8 cellular contexts compared by ENCODE assay signal in the genomic region with DNA sequence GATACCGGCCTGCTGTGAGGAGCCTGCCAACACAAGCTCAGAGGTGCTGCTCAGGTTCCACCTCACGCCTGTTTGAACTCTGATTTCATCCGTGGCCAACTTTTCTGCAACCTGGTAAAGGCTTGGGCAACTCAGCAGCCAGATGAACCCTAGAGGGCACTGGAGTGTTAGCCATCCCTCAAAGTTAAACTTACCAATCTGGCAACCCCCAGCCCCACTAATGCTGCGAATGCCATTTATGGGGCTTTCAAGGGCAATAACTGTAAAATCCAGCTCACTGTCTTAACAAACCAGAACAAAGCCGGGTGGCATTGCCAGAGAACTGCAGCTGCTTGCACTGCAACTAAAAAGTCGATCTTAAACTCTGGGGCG.
DNase-seq lines count a peak whose midpoint lies in the region; ATAC-seq and TF ChIP-seq lines count a peak whose summit lies in the region.

No MANE protein-coding gene starts in this region.

- DNase-seq in M059J (ENCODE audit: low read depth) (peak; percentile 5), mesendoderm (peak; percentile 71), AML-193 (lab: John Stamatoyannopoulos, UW) (no peak), superior temporal gyrus (ENCODE audit: extremely low spot score) (no peak)
- peak; percentile 4 for DNase-seq in central memory CD4-positive, alpha-beta T cell
- no peak for DNase-seq in effector CD8-positive, alpha-beta T cell (lab: John Stamatoyannopoulos, UW)

- no peaks in the 10 kb centered on the region for H3K36me3 ChIP-seq in mesendoderm (ENCODE audit: control insufficient read depth, insufficient read depth, low read length)

- H3K23ac ChIP-seq in mesendoderm (ENCODE audit: low read length) = no peak overlapping the region

- H2BK15ac ChIP-seq in mesendoderm (replicated peaks; ENCODE audit: low read depth) = no peak overlapping the region

- WGBS in mesendoderm (ENCODE audit: extremely low coverage, insufficient coverage, low lambda C conversion rate) = no CpG with 5 or more reads among the region's 7 CpGs

- no peak overlapping the region for H3K27ac ChIP-seq in C4-2B
- H3K27ac ChIP-seq in mesendoderm (ENCODE audit: low read depth, low read length) = no peak overlapping the region

- H3K9ac ChIP-seq in mesendoderm (ENCODE audit: low read length) = no peak overlapping the region

- H3K4me1 ChIP-seq in mesendoderm (ENCODE audit: control insufficient read depth, low read depth, low read length) = peaks cover 9% of the 10 kb centered on the region

- no peaks in the 10 kb centered on the region for H3K79me1 ChIP-seq in mesendoderm (ENCODE audit: low read length)

- no peak overlapping the region for H4K8ac ChIP-seq in mesendoderm (ENCODE audit: low read depth, low read length)

- no peak overlapping the region for H2BK120ac ChIP-seq in mesendoderm (ENCODE audit: low read depth, low read length)

- H3K27me3 ChIP-seq in mesendoderm (ENCODE audit: insufficient read depth, low read length, poor library complexity) = no peaks in the 10 kb centered on the region

- no peak overlapping the region for H2BK5ac ChIP-seq in mesendoderm (ENCODE audit: low read length)

- H3K4me2 ChIP-seq in mesendoderm (ENCODE audit: low read length) = no peak overlapping the region

- H3K4me3 ChIP-seq in mesendoderm (ENCODE audit: low read length) = no peak overlapping the region

- peak; percentile 55 for TF ChIP-seq CTCF in C4-2B (conservative IDR thresholded peaks at IDR 0.05)

- H3K79me2 ChIP-seq in mesendoderm (ENCODE audit: control insufficient read depth, insufficient read depth, low read length) = no peaks in the 10 kb centered on the region

- no peak overlapping the region for H4K5ac ChIP-seq in mesendoderm (ENCODE audit: low read length)

- no peak overlapping the region for H3K4ac ChIP-seq in mesendoderm (ENCODE audit: low read depth, low read length)

- no peak overlapping the region for H3K18ac ChIP-seq in mesendoderm (ENCODE audit: low read length)

- no peak for ATAC-seq in GM19023 (IDR thresholded peaks at IDR 0.05; ENCODE audit: unreplicated experiment)

- no peak overlapping the region for H2AK5ac ChIP-seq in mesendoderm (ENCODE audit: low read length)

- no peak overlapping the region for H3K56ac ChIP-seq in mesendoderm (ENCODE audit: low read length)

Comparison
In these comparisons a context has a peak if more than half of its experiments do, and no peak if none do; other contexts are left out.
1. DNase-seq: peak in M059J (single experiment), central memory CD4-positive, alpha-beta T cell (single experiment) and mesendoderm (single experiment); none in effector CD8-positive, alpha-beta T cell (single experiment), AML-193 (0 of 2) and superior temporal gyrus (single experiment).